ENCODE assay signal across 23 cellular contexts in genomic region chr12:131152587-131152986, GRCh38.
"Had no signal": no experiment of that assay in that cellular context is flagged by ENCODE, and none has a peak within 500 bp of the region (broad histone marks: within the 10 kb centered on the region; RNA-seq: fewer than 3 reads in every experiment).

No MANE protein-coding gene starts in this region.

- H3K9me3 Mint-ChIP-seq: immature natural killer cell; natural killer cell treated with Interleukin-12 subunit alpha and Interleukin-12 subunit beta and Interleukin-15 and Interleukin-18, amount 100 ng/mL, for 72 hours had no signal

- H3K36me3 Mint-ChIP-seq: immature natural killer cell; mesothelial cell of epicardium; natural killer cell treated with Interleukin-12 subunit alpha and Interleukin-12 subunit beta and Interleukin-15 and Interleukin-18, amount 100 ng/mL, for 72 hours had no signal

- DNase-seq: colonic mucosa; dermis blood vessel endothelial cell; erythroblast; foreskin keratinocyte; immature natural killer cell; kidney; left cardiac atrium; left ventricle myocardium inferior; lower lobe of right lung; posterior cingulate gyrus; small intestine; stimulated activated CD4-positive, alpha-beta T cell treated with anti-CD3 and anti-CD28 coated beads, Interleukin-1b, Interleukin-23, amount 100 ng/mL, for 48 hours; stimulated activated CD4-positive, alpha-beta T cell treated with anti-CD3 and anti-CD28 coated beads, Interleukin-4, amount 100 ng/mL, for 24 hours; stimulated activated naive CD4-positive, alpha-beta T cell; stomach; substantia nigra; transverse colon had no signal

- H3K9me3 ChIP-seq: colonic mucosa, lower lobe of right lung, neutrophil, stomach, thoracic aorta, transverse colon had no signal

- H3K4me1 Mint-ChIP-seq: immature natural killer cell, memory B cell, mesothelial cell of epicardium had no signal

- H3K36me3 ChIP-seq: colonic mucosa, left ventricle myocardium inferior, lower lobe of right lung, neutrophil, stomach, thoracic aorta, transverse colon had no signal

- H3K4me1 ChIP-seq: colonic mucosa, foreskin keratinocyte, left ventricle myocardium inferior, lower lobe of right lung, stomach, transverse colon had no signal

- H3K27me3 ChIP-seq: colonic mucosa, foreskin keratinocyte, neutrophil, transverse colon had no signal

- H3K27ac Mint-ChIP-seq: immature natural killer cell; memory B cell; mesothelial cell of epicardium; natural killer cell treated with Interleukin-12 subunit alpha and Interleukin-12 subunit beta and Interleukin-15 and Interleukin-18, amount 100 ng/mL, for 72 hours had no signal

- H3K4me3 Mint-ChIP-seq: immature natural killer cell; memory B cell; mesothelial cell of epicardium; natural killer cell treated with Interleukin-12 subunit alpha and Interleukin-12 subunit beta and Interleukin-15 and Interleukin-18, amount 100 ng/mL, for 72 hours had no signal

- H3K4me3 ChIP-seq: colonic mucosa, left ventricle myocardium inferior, lower lobe of right lung, stomach, thoracic aorta, transverse colon had no signal

- H3K27ac ChIP-seq: colonic mucosa, foreskin keratinocyte, left ventricle myocardium inferior, lower lobe of right lung, neutrophil, stomach, thoracic aorta, transverse colon had no signal

- ATAC-seq: foreskin keratinocyte, lower lobe of right lung had no signal

- FAIRE-seq: endothelial cell of umbilical vein, kidney, small intestine had no signal
